ENCODE assay signal across 8 cellular contexts in the genomic region with DNA sequence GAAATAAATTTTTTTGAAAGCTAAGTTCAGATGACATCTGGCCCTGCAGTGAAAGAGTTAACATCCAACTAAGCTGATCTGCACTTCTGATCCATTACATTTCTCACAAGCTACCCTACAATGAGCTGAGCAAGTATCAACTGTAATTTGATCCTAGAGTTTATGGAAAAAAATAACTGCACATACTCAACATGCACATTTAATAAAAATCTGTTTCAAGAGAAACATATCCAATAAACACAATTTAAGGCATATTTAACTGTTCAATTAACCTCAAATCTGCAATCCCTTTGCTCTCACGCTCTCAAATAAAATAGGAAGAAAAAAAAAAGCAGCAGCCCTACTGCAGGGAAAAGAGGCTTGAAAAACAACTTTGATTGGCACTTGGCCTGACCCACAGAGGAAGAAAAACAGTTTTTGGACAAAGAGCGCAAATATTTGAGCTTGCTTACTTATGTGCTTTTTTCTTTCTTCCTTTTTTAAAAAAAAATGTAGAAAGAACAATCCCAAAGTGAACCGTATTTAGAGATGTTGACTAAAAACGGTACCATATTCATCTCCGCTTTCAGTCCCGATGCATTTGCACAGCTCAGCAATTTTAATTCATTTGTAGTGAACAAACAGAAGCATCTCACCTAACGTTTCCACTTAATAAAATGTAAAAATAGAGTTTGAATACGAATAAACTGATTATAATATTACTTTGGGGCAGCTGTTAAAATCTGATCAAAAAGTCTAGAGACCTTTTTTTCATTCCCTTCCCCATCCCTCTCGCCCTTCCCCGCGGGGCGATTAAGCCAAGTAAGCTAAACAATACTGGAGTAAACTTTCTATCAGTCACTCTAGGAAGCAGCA. TPM values are rescaled to one million over a fixed set of nuclear protein-coding genes. Genes with fewer than 3 reads are reported as not detected.
DNase-seq lines count a peak whose midpoint lies in the region; ATAC-seq and TF ChIP-seq lines count a peak whose summit lies in the region.

No MANE protein-coding gene starts in this region.

- H3K9ac ChIP-seq in endodermal cell (ENCODE audit: extremely low read depth, low read length, poor library complexity, severe bottlenecking): peak overlapping the region; percentile 16

- H3K36me3 Mint-ChIP-seq in activated T-cell treated with anti-CD3 and anti-CD28 coated beads, Interleukin-2, amount 50 U/mL, for 72 hours (ENCODE audit: insufficient read depth in 2 of 2): peaks cover 0 to 3% of the 10 kb centered on the region in 2 donors
- H3K36me3 Mint-ChIP-seq in endodermal cell (ENCODE audit: low read depth) (no peaks in the 10 kb centered on the region), natural killer cell (no peaks in the 10 kb centered on the region)

- H3K4me3 ChIP-seq in endodermal cell (ENCODE audit: low read length): peak overlapping the region; percentile 92

- peak overlapping the region in 1 of 2 donors; percentile 92 for H3K4me3 Mint-ChIP-seq in activated T-cell treated with anti-CD3 and anti-CD28 coated beads, Interleukin-2, amount 50 U/mL, for 72 hours
- no peak overlapping the region for H3K4me3 Mint-ChIP-seq in endodermal cell
- peak overlapping the region; percentile 92 for H3K4me3 Mint-ChIP-seq in natural killer cell

- CTCF ChIA-PET in RWPE1 (lab: Yijun Ruan, JAX): interaction anchor here (0.6 to 1.2 kb wide), 3 partner anchors 99 to 560 kb away, joined by 3 to 4 read pairs (median 3); no protein-coding TSS in a partner anchor

- 6% methylated on average over 2 to 10 of the region's 12 CpGs for WGBS in endodermal cell (ENCODE audit: insufficient coverage in 1 of 2, insufficient read length in 1 of 2), 2 experiments

- peaks cover 20% of the 10 kb centered on the region for H3K27me3 ChIP-seq in endodermal cell (ENCODE audit: control insufficient read depth, insufficient read depth, low read length, poor library complexity, severe bottlenecking)

- no peaks in the 10 kb centered on the region for H3K27me3 Mint-ChIP-seq in activated T-cell treated with anti-CD3 and anti-CD28 coated beads, Interleukin-2, amount 50 U/mL, for 72 hours (ENCODE audit: low read depth)
- H3K27me3 Mint-ChIP-seq in endodermal cell (ENCODE audit: insufficient read depth) (peaks cover 15% of the 10 kb centered on the region), natural killer cell (ENCODE audit: low read depth in 2 of 2) (peaks cover under 1 to 4% of the 10 kb centered on the region in 2 donors)

- peak overlapping the region; percentile 95 for H3K27ac ChIP-seq in RWPE1
- H3K27ac ChIP-seq in endodermal cell (ENCODE audit: low read depth, low read length): peak overlapping the region; percentile 73

- intact Hi-C loops in natural killer cell (cut with micrococcal nuclease): loop anchor here (2.0 to 5.0 kb wide), 2 partner anchors 25 to 737 kb away; partner anchors contain the start of genes ANKRD49 and MRE11

- TF ChIP-seq CTCF in RWPE1 (conservative IDR thresholded peaks at IDR 0.05; ENCODE audit: low read depth) (no peak), endodermal cell (conservative IDR thresholded peaks at IDR 0.05) (no peak), natural killer cell (IDR thresholded peaks at IDR 0.05) (no peak)

- H3K4me1 ChIP-seq in endodermal cell (ENCODE audit: control insufficient read depth, insufficient read depth, low read length): peaks cover 2% of the 10 kb centered on the region

- peaks cover 38% of the 10 kb centered on the region for H3K4me1 Mint-ChIP-seq in activated T-cell treated with anti-CD3 and anti-CD28 coated beads, Interleukin-2, amount 50 U/mL, for 72 hours (ENCODE audit: low read depth)
- H3K4me1 Mint-ChIP-seq in endodermal cell (peaks cover 28% of the 10 kb centered on the region), natural killer cell (peaks cover 13% of the 10 kb centered on the region in 2 donors)

- no peaks in the 10 kb centered on the region for H3K36me3 ChIP-seq in endodermal cell (ENCODE audit: control insufficient read depth, insufficient read depth, low read length)

- peak in 1 of 2 donors; percentile 13 for DNase-seq in activated T-cell treated with anti-CD3 and anti-CD28 coated beads, Interleukin-2, amount 50 U/mL, for 72 hours
- DNase-seq in activated T-cell treated with anti-CD3 and anti-CD28 coated beads, Interleukin-2, amount 50 U/mL, for 48 hours: no peak
- DNase-seq in RWPE1 (ENCODE audit: low spot score) (no peak), endodermal cell (no peak), natural killer cell (no peak)

- peak overlapping the region; percentile 83 for H3K27ac Mint-ChIP-seq in activated T-cell treated with anti-CD3 and anti-CD28 coated beads, Interleukin-2, amount 50 U/mL, for 72 hours
- H3K27ac Mint-ChIP-seq in endodermal cell (peak overlapping the region; percentile 92), natural killer cell (peak overlapping the region in 1 of 2 donors; percentile 57)

- H3K9me3 ChIP-seq in endodermal cell (ENCODE audit: control insufficient read depth, low read length): peaks cover 6% of the 10 kb centered on the region

- H3K9me3 Mint-ChIP-seq in activated T-cell treated with anti-CD3 and anti-CD28 coated beads, Interleukin-2, amount 50 U/mL, for 72 hours: no peaks in the 10 kb centered on the region
- no peaks in the 10 kb centered on the region for H3K9me3 Mint-ChIP-seq in endodermal cell
- H3K9me3 Mint-ChIP-seq in natural killer cell: no peaks in the 10 kb centered on the region

- no peak for ATAC-seq in activated T-cell treated with anti-CD3 and anti-CD28 coated beads, Interleukin-2, amount 50 U/mL, for 72 hours (replicated peaks in 1 of 2)
- ATAC-seq in natural killer cell (no peak), HG02763 (IDR thresholded peaks at IDR 0.05; ENCODE audit: unreplicated experiment) (no peak), HG02884 (IDR thresholded peaks at IDR 0.05; ENCODE audit: unreplicated experiment) (no peak), GM21526 (IDR thresholded peaks at IDR 0.05; ENCODE audit: low FRiP score, unreplicated experiment) (no peak)

- POLR2A ChIA-PET in RWPE1 (lab: Yijun Ruan, JAX; ENCODE audit: low non-redundant PET): no interaction called here

RNA-seq across cellular contexts. Expression of gene SESN3, which starts 1.6 kb away (rescaled TPM):
- 10 to 100 TPM; 13.7 to 15.6 TPM for total RNA-seq in activated T-cell treated with anti-CD3 and anti-CD28 coated beads, Interleukin-2, amount 50 U/mL, for 72 hours
- total RNA-seq in endodermal cell: 10 to 100 TPM; 33.6 to 43.1 TPM
- polyA plus RNA-seq in endodermal cell (2013, experiment 1 of 2): 34.9 TPM
- polyA plus RNA-seq in endodermal cell (2013, experiment 2 of 2): 36.3 TPM
- total RNA-seq in natural killer cell: 10 to 100 TPM in 1 of 3 donors, 1 to 10 TPM in 2; 5.5 to 10.2 (median 7.6) TPM
